1 cellular context compared by ENCODE assay signal in genomic region chr6:35499372-35499771, GRCh38.
TF ChIP-seq lines count a peak whose summit lies in the region.

No MANE protein-coding gene starts in this region.

TF ChIP-seq in IMR-90, 13 proteins besides CTCF, POLR2A, EP300 and RAD21:
- no peak for TF ChIP-seq ELK1 (IDR thresholded peaks at IDR 0.05; ENCODE audit: borderline replicate concordance, low read depth, low read length)
- no peak for TF ChIP-seq MAZ (IDR thresholded peaks at IDR 0.05; ENCODE audit: borderline replicate concordance, low read depth, low read length)
- no peak for TF ChIP-seq RFX5 (IDR thresholded peaks at IDR 0.05; ENCODE audit: low read depth, low read length)
- no peak for TF ChIP-seq CHD1 (IDR thresholded peaks at IDR 0.05; ENCODE audit: low read depth, low read length)
- no peak for TF ChIP-seq RCOR1 (IDR thresholded peaks at IDR 0.05; ENCODE audit: insufficient replicate concordance, low read length)
- no peak for TF ChIP-seq MAFK (IDR thresholded peaks at IDR 0.05; ENCODE audit: low read depth, low read length)
- no peak for TF ChIP-seq FOS (IDR thresholded peaks at IDR 0.05; ENCODE audit: low read depth, low read length)
- TF ChIP-seq MXI1 (IDR thresholded peaks at IDR 0.05; ENCODE audit: borderline replicate concordance, low read depth, low read length) = no peak
- no peak for TF ChIP-seq NFE2L2 (IDR thresholded peaks at IDR 0.05; ENCODE audit: low read depth, low read length)
- TF ChIP-seq SMC3 (IDR thresholded peaks at IDR 0.05; ENCODE audit: low read depth, low read length) = no peak
- no peak for TF ChIP-seq BHLHE40 (IDR thresholded peaks at IDR 0.05; ENCODE audit: low read depth, low read length)
- TF ChIP-seq CEBPB (IDR thresholded peaks at IDR 0.05; ENCODE audit: low read depth, low read length) = no peak
- TF ChIP-seq, protein P1, sequence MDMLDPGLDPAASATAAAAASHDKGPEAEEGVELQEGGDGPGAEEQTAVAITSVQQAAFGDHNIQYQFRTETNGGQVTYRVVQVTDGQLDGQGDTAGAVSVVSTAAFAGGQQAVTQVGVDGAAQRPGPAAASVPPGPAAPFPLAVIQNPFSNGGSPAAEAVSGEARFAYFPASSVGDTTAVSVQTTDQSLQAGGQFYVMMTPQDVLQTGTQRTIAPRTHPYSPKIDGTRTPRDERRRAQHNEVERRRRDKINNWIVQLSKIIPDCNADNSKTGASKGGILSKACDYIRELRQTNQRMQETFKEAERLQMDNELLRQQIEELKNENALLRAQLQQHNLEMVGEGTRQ (IDR thresholded peaks at IDR 0.05; ENCODE audit: low read depth, low read length) = no peak
TF ChIP-seq in IMR-90: peak in this region for 0.
